22 cellular contexts compared by ENCODE assay signal in genomic region chr1:62601412-62601971, GRCh38. TPM values are rescaled to one million over a fixed set of nuclear protein-coding genes. Genes with fewer than 3 reads are reported as not detected.
A peak's percentile ranks its signal among the peaks of the same experiment; 100 is the strongest.
DNase-seq lines count a peak whose midpoint lies in the region; ATAC-seq, FAIRE-seq and TF ChIP-seq lines count a peak whose summit lies in the region.
"Had no signal": no experiment of that assay in that cellular context is flagged by ENCODE, and none has a peak within 500 bp of the region (broad histone marks: within the 10 kb centered on the region; RNA-seq: fewer than 3 reads in every experiment).

No MANE protein-coding gene starts in this region.

- H4K20me1 ChIP-seq in astrocyte (ENCODE audit: insufficient read depth, low read length), result no peaks in the 10 kb centered on the region

- intact Hi-C loops in uterus (cut with DNase I; ENCODE audit: low total_unique reads), result no loop called here

- no peak for TF ChIP-seq POLR2A in uterus (IDR thresholded peaks at IDR 0.05)

- no peaks in the 10 kb centered on the region for H3K79me2 ChIP-seq in astrocyte (ENCODE audit: insufficient read depth, low read length)

- no peak for FAIRE-seq in astrocyte (lab: Jason Lieb, UNC)
- FAIRE-seq: GM12891 had no signal

- TF ChIP-seq CTCF in astrocyte (IDR thresholded peaks at IDR 0.05; ENCODE audit: insufficient read depth, low read depth, low read length), result no peak
- TF ChIP-seq CTCF in uterus (IDR thresholded peaks at IDR 0.05), result no peak
- TF ChIP-seq CTCF in BE2C (IDR thresholded peaks at IDR 0.05; ENCODE audit: low read depth, low read length), result no peak

- no peak overlapping the region for H2AFZ ChIP-seq in astrocyte (ENCODE audit: low read depth, low read length)

- no peaks in the 10 kb centered on the region for H3K27me3 Mint-ChIP-seq in astrocyte (ENCODE audit: low read depth, unreplicated experiment)
- H3K27me3 Mint-ChIP-seq: CD4-positive, alpha-beta memory T cell had no signal

- no peak for ATAC-seq in HG03378 (IDR thresholded peaks at IDR 0.05; ENCODE audit: unreplicated experiment)
- ATAC-seq: PC-3 had no signal

- no peaks in the 10 kb centered on the region for H3K4me1 Mint-ChIP-seq in astrocyte (ENCODE audit: low read depth, unreplicated experiment)
- H3K4me1 Mint-ChIP-seq: CD4-positive, alpha-beta memory T cell had no signal

- H3K9me3 ChIP-seq in astrocyte (ENCODE audit: insufficient read depth, low read depth, low read length) (no peaks in the 10 kb centered on the region), uterus (no peaks in the 10 kb centered on the region), BE2C (no peaks in the 10 kb centered on the region)

- no peak overlapping the region for H3K4me3 Mint-ChIP-seq in astrocyte (ENCODE audit: unreplicated experiment)
- H3K4me3 Mint-ChIP-seq: CD4-positive, alpha-beta memory T cell had no signal

- H3K4me1 ChIP-seq in astrocyte (ENCODE audit: insufficient read depth, low read length), result no peaks in the 10 kb centered on the region
- H3K4me1 ChIP-seq in uterus, result no peaks in the 10 kb centered on the region
- no peaks in the 10 kb centered on the region for H3K4me1 ChIP-seq in BE2C

- no peak overlapping the region for H3K27ac Mint-ChIP-seq in astrocyte (ENCODE audit: unreplicated experiment)
- H3K27ac Mint-ChIP-seq: CD4-positive, alpha-beta memory T cell had no signal

- H3K36me3 ChIP-seq in astrocyte (ENCODE audit: insufficient read depth, low read length) (no peaks in the 10 kb centered on the region), uterus (no peaks in the 10 kb centered on the region), BE2C (no peaks in the 10 kb centered on the region)

- H3K4me2 ChIP-seq in astrocyte (ENCODE audit: low read length), result no peak overlapping the region
- H3K4me2 ChIP-seq: KMS-11 had no signal

- H3K27me3 ChIP-seq in astrocyte (ENCODE audit: insufficient read depth, low read length) (no peaks in the 10 kb centered on the region), uterus (no peaks in the 10 kb centered on the region), BE2C (no peaks in the 10 kb centered on the region)

- H3K4me3 ChIP-seq in astrocyte (ENCODE audit: insufficient read depth, low read depth, low read length), result no peak overlapping the region
- H3K4me3 ChIP-seq in uterus, result no peak overlapping the region
- no peak overlapping the region for H3K4me3 ChIP-seq in BE2C (ENCODE audit: low read depth, low read length)

- H3K9ac ChIP-seq in astrocyte (ENCODE audit: low read length), result no peak overlapping the region
- H3K9ac ChIP-seq: KMS-11 had no signal

- H3K27ac ChIP-seq in astrocyte (ENCODE audit: low read depth, low read length) (no peak overlapping the region), uterus (no peak overlapping the region)
- H3K27ac ChIP-seq: KMS-11 had no signal

- peak; percentile 88 for DNase-seq in HCEC 1CT
- DNase-seq in astrocyte (ENCODE audit: low read depth), result peak; percentile 14
- DNase-seq in hepatic stellate cell (ENCODE audit: low spot score), result peak; percentile 7
- DNase-seq in uterus, result no peak
- no peak for DNase-seq in activated CD4-positive, CD25-positive, alpha-beta regulatory T cell treated with anti-CD3 and anti-CD28 coated beads, Interleukin-2, amount 50 U/mL, for 72 hours
- DNase-seq in BE2C, result no peak
- DNase-seq: CD4-positive, alpha-beta memory T cell; DMS153; GOT3; MV-4-11; NCI-H1417 treated with DMSO at 0.1 percent for 48 hours; NCI-H187 treated with DMSO at 0.1 percent for 48 hours; NCI-H2227 treated with DMSO at 0.1 percent for 48 hours; NCI-H524 treated with DMSO at 0.1 percent for 48 hours; PC-3; RPMI8226; SIG-M5 had no signal

- no peaks in the 10 kb centered on the region for H3K9me3 Mint-ChIP-seq in astrocyte (ENCODE audit: unreplicated experiment)
- H3K9me3 Mint-ChIP-seq: CD4-positive, alpha-beta memory T cell had no signal

- H3K36me3 Mint-ChIP-seq in astrocyte (ENCODE audit: low read depth, unreplicated experiment), result no peaks in the 10 kb centered on the region

RNA-seq across cellular contexts. Expression of gene ANGPTL3, which starts 4.2 kb away (rescaled TPM):
- total RNA-seq in astrocyte, result not detected in 2 replicates
- total RNA-seq in uterus, result not detected
- polyA plus RNA-seq in BE2C (2012; ENCODE audit: insufficient read depth, insufficient read length, low read depth), result not detected
- total RNA-seq: CD4-positive, alpha-beta memory T cell; Daoy; PC-3 had no signal
- polyA plus RNA-seq: BJ; CD4-positive, alpha-beta memory T cell had no signal

Comparison
In these comparisons a context has a peak if more than half of its experiments do, and no peak if none do; other contexts are left out.
1. DNase-seq: peak in HCEC 1CT (single experiment), astrocyte (single experiment) and hepatic stellate cell (single experiment); none in uterus (0 of 2), activated CD4-positive, CD25-positive, alpha-beta regulatory T cell treated with anti-CD3 and anti-CD28 coated beads, Interleukin-2, amount 50 U/mL, for 72 hours (single experiment) and BE2C (single experiment).